In the genomic region with DNA sequence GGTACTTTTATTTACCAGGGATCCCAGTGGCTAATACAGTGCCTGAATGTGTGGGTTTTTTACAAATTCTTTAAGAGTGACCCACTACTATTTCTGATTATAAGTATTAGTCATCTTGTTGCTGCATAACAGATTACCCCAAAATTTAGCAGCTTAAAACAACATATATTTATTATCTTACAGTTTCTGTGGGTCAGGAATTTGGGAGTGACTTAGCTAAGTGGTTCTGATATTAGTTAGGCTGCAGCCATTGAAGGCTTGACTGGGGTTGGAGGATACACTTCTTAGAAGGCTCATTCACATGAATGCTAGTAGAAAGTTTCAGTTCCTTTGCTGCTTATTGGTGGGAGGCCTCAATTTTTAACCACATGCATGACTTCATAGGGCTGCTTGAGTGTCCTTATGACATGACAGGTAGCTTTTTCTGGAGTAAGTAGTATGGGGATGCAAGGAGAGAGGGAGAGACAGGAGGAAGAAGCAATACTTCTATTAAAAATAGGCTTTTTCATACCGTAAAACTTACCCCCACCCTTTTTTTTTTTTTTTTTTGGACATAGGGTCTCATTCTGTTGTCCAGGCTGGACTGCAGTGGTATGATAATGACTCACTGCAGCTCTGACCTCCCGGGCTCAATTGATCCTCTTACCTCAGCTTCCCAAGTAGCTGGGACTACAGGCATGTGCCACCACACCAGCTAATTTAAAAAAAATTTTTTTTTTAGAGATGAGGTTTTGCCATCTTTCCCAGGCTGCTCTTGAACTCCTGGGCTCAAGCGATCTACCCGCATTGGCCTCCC, we compare ENCODE assay signal across 1 cellular context.
TF ChIP-seq lines count a peak whose summit lies in the region.

No MANE protein-coding gene starts in this region.

TF ChIP-seq in GM23338, 12 proteins besides CTCF, POLR2A, EP300 and RAD21 (continued from another document):
- TF ChIP-seq, protein P1, sequence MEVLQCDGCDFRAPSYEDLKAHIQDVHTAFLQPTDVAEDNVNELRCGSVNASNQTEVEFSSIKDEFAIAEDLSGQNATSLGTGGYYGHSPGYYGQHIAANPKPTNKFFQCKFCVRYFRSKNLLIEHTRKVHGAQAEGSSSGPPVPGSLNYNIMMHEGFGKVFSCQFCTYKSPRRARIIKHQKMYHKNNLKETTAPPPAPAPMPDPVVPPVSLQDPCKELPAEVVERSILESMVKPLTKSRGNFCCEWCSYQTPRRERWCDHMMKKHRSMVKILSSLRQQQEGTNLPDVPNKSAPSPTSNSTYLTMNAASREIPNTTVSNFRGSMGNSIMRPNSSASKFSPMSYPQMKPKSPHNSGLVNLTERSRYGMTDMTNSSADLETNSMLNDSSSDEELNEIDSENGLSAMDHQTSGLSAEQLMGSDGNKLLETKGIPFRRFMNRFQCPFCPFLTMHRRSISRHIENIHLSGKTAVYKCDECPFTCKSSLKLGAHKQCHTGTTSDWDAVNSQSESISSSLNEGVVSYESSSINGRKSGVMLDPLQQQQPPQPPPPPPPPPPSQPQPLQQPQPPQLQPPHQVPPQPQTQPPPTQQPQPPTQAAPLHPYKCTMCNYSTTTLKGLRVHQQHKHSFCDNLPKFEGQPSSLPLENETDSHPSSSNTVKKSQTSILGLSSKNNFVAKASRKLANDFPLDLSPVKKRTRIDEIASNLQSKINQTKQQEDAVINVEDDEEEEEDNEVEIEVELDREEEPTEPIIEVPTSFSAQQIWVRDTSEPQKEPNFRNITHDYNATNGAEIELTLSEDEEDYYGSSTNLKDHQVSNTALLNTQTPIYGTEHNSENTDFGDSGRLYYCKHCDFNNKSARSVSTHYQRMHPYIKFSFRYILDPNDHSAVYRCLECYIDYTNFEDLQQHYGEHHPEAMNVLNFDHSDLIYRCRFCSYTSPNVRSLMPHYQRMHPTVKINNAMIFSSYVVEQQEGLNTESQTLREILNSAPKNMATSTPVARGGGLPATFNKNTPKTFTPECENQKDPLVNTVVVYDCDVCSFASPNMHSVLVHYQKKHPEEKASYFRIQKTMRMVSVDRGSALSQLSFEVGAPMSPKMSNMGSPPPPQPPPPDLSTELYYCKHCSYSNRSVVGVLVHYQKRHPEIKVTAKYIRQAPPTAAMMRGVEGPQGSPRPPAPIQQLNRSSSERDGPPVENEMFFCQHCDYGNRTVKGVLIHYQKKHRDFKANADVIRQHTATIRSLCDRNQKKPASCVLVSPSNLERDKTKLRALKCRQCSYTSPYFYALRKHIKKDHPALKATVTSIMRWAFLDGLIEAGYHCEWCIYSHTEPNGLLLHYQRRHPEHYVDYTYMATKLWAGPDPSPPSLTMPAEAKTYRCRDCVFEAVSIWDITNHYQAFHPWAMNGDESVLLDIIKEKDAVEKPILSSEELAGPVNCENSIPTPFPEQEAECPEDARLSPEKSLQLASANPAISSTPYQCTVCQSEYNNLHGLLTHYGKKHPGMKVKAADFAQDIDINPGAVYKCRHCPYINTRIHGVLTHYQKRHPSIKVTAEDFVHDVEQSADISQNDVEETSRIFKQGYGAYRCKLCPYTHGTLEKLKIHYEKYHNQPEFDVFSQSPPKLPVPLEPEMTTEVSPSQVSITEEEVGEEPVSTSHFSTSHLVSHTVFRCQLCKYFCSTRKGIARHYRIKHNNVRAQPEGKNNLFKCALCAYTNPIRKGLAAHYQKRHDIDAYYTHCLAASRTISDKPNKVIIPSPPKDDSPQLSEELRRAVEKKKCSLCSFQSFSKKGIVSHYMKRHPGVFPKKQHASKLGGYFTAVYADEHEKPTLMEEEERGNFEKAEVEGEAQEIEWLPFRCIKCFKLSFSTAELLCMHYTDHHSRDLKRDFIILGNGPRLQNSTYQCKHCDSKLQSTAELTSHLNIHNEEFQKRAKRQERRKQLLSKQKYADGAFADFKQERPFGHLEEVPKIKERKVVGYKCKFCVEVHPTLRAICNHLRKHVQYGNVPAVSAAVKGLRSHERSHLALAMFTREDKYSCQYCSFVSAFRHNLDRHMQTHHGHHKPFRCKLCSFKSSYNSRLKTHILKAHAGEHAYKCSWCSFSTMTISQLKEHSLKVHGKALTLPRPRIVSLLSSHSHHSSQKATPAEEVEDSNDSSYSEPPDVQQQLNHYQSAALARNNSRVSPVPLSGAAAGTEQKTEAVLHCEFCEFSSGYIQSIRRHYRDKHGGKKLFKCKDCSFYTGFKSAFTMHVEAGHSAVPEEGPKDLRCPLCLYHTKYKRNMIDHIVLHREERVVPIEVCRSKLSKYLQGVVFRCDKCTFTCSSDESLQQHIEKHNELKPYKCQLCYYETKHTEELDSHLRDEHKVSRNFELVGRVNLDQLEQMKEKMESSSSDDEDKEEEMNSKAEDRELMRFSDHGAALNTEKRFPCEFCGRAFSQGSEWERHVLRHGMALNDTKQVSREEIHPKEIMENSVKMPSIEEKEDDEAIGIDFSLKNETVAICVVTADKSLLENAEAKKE (CRISPR knock-in tag; IDR thresholded peaks at IDR 0.05) = no peak
- TF ChIP-seq, protein P2, sequence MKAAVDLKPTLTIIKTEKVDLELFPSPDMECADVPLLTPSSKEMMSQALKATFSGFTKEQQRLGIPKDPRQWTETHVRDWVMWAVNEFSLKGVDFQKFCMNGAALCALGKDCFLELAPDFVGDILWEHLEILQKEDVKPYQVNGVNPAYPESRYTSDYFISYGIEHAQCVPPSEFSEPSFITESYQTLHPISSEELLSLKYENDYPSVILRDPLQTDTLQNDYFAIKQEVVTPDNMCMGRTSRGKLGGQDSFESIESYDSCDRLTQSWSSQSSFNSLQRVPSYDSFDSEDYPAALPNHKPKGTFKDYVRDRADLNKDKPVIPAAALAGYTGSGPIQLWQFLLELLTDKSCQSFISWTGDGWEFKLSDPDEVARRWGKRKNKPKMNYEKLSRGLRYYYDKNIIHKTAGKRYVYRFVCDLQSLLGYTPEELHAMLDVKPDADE (IDR thresholded peaks at IDR 0.05) = no peak
- TF ChIP-seq, protein P3, sequence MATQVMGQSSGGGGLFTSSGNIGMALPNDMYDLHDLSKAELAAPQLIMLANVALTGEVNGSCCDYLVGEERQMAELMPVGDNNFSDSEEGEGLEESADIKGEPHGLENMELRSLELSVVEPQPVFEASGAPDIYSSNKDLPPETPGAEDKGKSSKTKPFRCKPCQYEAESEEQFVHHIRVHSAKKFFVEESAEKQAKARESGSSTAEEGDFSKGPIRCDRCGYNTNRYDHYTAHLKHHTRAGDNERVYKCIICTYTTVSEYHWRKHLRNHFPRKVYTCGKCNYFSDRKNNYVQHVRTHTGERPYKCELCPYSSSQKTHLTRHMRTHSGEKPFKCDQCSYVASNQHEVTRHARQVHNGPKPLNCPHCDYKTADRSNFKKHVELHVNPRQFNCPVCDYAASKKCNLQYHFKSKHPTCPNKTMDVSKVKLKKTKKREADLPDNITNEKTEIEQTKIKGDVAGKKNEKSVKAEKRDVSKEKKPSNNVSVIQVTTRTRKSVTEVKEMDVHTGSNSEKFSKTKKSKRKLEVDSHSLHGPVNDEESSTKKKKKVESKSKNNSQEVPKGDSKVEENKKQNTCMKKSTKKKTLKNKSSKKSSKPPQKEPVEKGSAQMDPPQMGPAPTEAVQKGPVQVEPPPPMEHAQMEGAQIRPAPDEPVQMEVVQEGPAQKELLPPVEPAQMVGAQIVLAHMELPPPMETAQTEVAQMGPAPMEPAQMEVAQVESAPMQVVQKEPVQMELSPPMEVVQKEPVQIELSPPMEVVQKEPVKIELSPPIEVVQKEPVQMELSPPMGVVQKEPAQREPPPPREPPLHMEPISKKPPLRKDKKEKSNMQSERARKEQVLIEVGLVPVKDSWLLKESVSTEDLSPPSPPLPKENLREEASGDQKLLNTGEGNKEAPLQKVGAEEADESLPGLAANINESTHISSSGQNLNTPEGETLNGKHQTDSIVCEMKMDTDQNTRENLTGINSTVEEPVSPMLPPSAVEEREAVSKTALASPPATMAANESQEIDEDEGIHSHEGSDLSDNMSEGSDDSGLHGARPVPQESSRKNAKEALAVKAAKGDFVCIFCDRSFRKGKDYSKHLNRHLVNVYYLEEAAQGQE (IDR thresholded peaks at IDR 0.05; ENCODE audit: unreplicated experiment) = no peak
- no peak for TF ChIP-seq NANOG (IDR thresholded peaks at IDR 0.05; ENCODE audit: borderline replicate concordance)
